ENCODE assay signal across 29 cellular contexts in the genomic region with DNA sequence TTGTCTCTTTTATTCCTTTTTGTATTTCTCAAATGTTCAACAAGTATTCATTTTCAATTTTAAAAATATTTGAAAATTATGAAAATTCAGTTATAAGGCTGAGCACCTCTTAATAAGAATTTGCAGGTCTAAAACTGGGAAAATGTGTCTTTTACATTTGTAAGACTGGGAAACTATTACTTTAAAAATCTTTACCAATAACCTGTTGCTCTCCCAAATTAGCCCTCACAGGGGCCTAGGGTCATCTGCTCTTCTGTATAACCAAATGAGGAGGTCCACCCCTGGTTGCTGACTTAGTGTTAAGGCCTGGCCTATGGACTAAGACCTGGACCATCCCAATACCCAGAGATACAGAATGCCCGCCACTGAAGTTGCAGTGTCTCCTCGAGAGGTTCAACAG.
"Had no signal": no experiment of that assay in that cellular context is flagged by ENCODE, and none has a peak within 500 bp of the region (broad histone marks: within the 10 kb centered on the region; RNA-seq: fewer than 3 reads in every experiment).

No MANE protein-coding gene starts in this region.

- H3K9me3 Mint-ChIP-seq: stimulated activated memory B cell treated with anti-CD40 and anti-IgM and Interleukin-4, amounts not matched to agents 10 μg/mL and 1 μg/mL and 100 μg/mL, for 72 hours; type B pancreatic cell had no signal

- H3K27ac ChIP-seq: stomach, suprapubic skin, testis, thoracic aorta, thyroid gland, tibial artery, tibial nerve, transverse colon, upper lobe of left lung, upper lobe of right lung, uterus, vagina had no signal

- DNase-seq: stimulated activated CD4-positive, alpha-beta T cell treated with anti-CD3 and anti-CD28 coated beads, Interleukin-2, amount 100 ng/mL, for 48 hours; stimulated activated CD4-positive, alpha-beta T cell treated with anti-CD3 and anti-CD28 coated beads, Interleukin-4, amount 100 ng/mL, for 1 hour; stimulated activated CD4-positive, alpha-beta T cell treated with anti-CD3 and anti-CD28 coated beads, Interleukin-4, amount 100 ng/mL, for 24 hours; stimulated activated CD4-positive, alpha-beta T cell treated with anti-CD3 and anti-CD28 coated beads, Interleukin-4, amount 100 ng/mL, for 4 hours; stimulated activated CD8-positive, alpha-beta memory T cell treated with anti-CD3 and anti-CD28 coated beads, Interleukin-4, amount 100 ng/mL, for 48 hours; stimulated activated naive B cell treated with anti-CD40 and anti-IgM and Interleukin-4, amounts not matched to agents 10 μg/mL and 1 μg/mL and 100 μg/mL, for 72 hours; stimulated activated naive CD4-positive, alpha-beta T cell; stimulated activated naive CD4-positive, alpha-beta T cell treated with Interleukin-2 at 50 U/mL for 16 hours; stimulated activated naive CD8-positive, alpha-beta T cell treated with anti-CD3 and anti-CD28 coated beads, Interleukin-15, amount 100 ng/mL, for 72 hours; stimulated activated naive CD8-positive, alpha-beta T cell treated with anti-CD3 and anti-CD28 coated beads, Interleukin-15, Interleukin-2, amounts not matched to agents 100 U/mL and 50 U/mL, for 24 hours; stomach; substantia nigra; testis; thyroid gland; tibial artery; transverse colon; trophoblast cell; upper lobe of left lung; upper lobe of right lung; uterus had no signal

- H3K27me3 Mint-ChIP-seq: stimulated activated memory B cell treated with anti-CD40 and anti-IgM and Interleukin-4, amounts not matched to agents 10 μg/mL and 1 μg/mL and 100 μg/mL, for 72 hours; stimulated activated naive B cell treated with anti-CD40 and anti-IgM and Interleukin-4, amounts not matched to agents 10 μg/mL and 1 μg/mL and 100 μg/mL, for 72 hours; stimulated activated naive CD8-positive, alpha-beta T cell treated with anti-CD3 and anti-CD28 coated beads, Interleukin-15, amount 100 ng/mL, for 72 hours; stimulated activated naive CD8-positive, alpha-beta T cell treated with anti-CD3 and anti-CD28 coated beads, Interleukin-15, Interleukin-2, amounts not matched to agents 100 ng/mL and 50 ng/mL, for 24 hours; type B pancreatic cell had no signal

- H3K4me1 Mint-ChIP-seq: stimulated activated effector memory CD8-positive, alpha-beta T cell treated with anti-CD3 and anti-CD28 coated beads, Interleukin-12 subunit alpha, Interleukin-12 subunit beta, amount 100 ng/mL, for 72 hours; stimulated activated naive CD8-positive, alpha-beta T cell treated with anti-CD3 and anti-CD28 coated beads, Interleukin-15, amount 100 ng/mL, for 72 hours had no signal

- H3K27me3 ChIP-seq: stomach, suprapubic skin, testis, thyroid gland, tibial artery, tibial nerve, transverse colon, upper lobe of left lung, upper lobe of right lung, uterus, vagina had no signal

- ATAC-seq: stimulated activated effector memory CD8-positive, alpha-beta T cell treated with anti-CD3 and anti-CD28 coated beads, Interleukin-12 subunit alpha, Interleukin-12 subunit beta, amount 100 ng/mL, for 72 hours; stimulated activated memory B cell treated with anti-CD40 and anti-IgM and Interleukin-4, amounts not matched to agents 10 μg/mL and 1 μg/mL and 100 μg/mL, for 72 hours; stimulated activated naive B cell treated with anti-CD40 and anti-IgM and Interleukin-4, amounts not matched to agents 10 μg/mL and 1 μg/mL and 100 μg/mL, for 72 hours; stimulated activated naive CD8-positive, alpha-beta T cell treated with anti-CD3 and anti-CD28 coated beads, Interleukin-15, amount 100 ng/mL, for 72 hours; stimulated activated naive CD8-positive, alpha-beta T cell treated with anti-CD3 and anti-CD28 coated beads, Interleukin-15, Interleukin-2, amounts not matched to agents 100 U/mL and 50 U/mL, for 24 hours; upper lobe of right lung had no signal

- H3K36me3 Mint-ChIP-seq: stimulated activated effector memory CD8-positive, alpha-beta T cell treated with anti-CD3 and anti-CD28 coated beads, Interleukin-12 subunit alpha, Interleukin-12 subunit beta, amount 100 ng/mL, for 72 hours; stimulated activated memory B cell treated with anti-CD40 and anti-IgM and Interleukin-4, amounts not matched to agents 10 μg/mL and 1 μg/mL and 100 μg/mL, for 72 hours; stimulated activated naive B cell treated with anti-CD40 and anti-IgM and Interleukin-4, amounts not matched to agents 10 μg/mL and 1 μg/mL and 100 μg/mL, for 72 hours had no signal

- H3K4me3 ChIP-seq: stomach, suprapubic skin, testis, thoracic aorta, thyroid gland, tibial artery, tibial nerve, transverse colon, upper lobe of left lung, upper lobe of right lung, uterus, vagina had no signal

- H3K27ac Mint-ChIP-seq: stimulated activated effector memory CD8-positive, alpha-beta T cell treated with anti-CD3 and anti-CD28 coated beads, Interleukin-12 subunit alpha, Interleukin-12 subunit beta, amount 100 ng/mL, for 72 hours; stimulated activated memory B cell treated with anti-CD40 and anti-IgM and Interleukin-4, amounts not matched to agents 10 μg/mL and 1 μg/mL and 100 μg/mL, for 72 hours; stimulated activated naive B cell treated with anti-CD40 and anti-IgM and Interleukin-4, amounts not matched to agents 10 μg/mL and 1 μg/mL and 100 μg/mL, for 72 hours; stimulated activated naive CD8-positive, alpha-beta T cell treated with anti-CD3 and anti-CD28 coated beads, Interleukin-15, amount 100 ng/mL, for 72 hours; stimulated activated naive CD8-positive, alpha-beta T cell treated with anti-CD3 and anti-CD28 coated beads, Interleukin-15, Interleukin-2, amounts not matched to agents 100 ng/mL and 50 ng/mL, for 24 hours; type B pancreatic cell had no signal

- H3K4me1 ChIP-seq: stomach, suprapubic skin, testis, thyroid gland, upper lobe of left lung, upper lobe of right lung, uterus had no signal

- H3K4me3 Mint-ChIP-seq: stimulated activated effector memory CD8-positive, alpha-beta T cell treated with anti-CD3 and anti-CD28 coated beads, Interleukin-12 subunit alpha, Interleukin-12 subunit beta, amount 100 ng/mL, for 72 hours; stimulated activated memory B cell treated with anti-CD40 and anti-IgM and Interleukin-4, amounts not matched to agents 10 μg/mL and 1 μg/mL and 100 μg/mL, for 72 hours; stimulated activated naive B cell treated with anti-CD40 and anti-IgM and Interleukin-4, amounts not matched to agents 10 μg/mL and 1 μg/mL and 100 μg/mL, for 72 hours; stimulated activated naive CD8-positive, alpha-beta T cell treated with anti-CD3 and anti-CD28 coated beads, Interleukin-15, amount 100 ng/mL, for 72 hours; stimulated activated naive CD8-positive, alpha-beta T cell treated with anti-CD3 and anti-CD28 coated beads, Interleukin-15, Interleukin-2, amounts not matched to agents 100 ng/mL and 50 ng/mL, for 24 hours; type B pancreatic cell had no signal

- H3K9me3 ChIP-seq: stomach, suprapubic skin, testis, thoracic aorta, thyroid gland, tibial artery, tibial nerve, transverse colon, upper lobe of left lung, upper lobe of right lung, uterus, vagina had no signal

- H3K36me3 ChIP-seq: stomach, suprapubic skin, thoracic aorta, thyroid gland, tibial artery, tibial nerve, transverse colon, upper lobe of left lung, upper lobe of right lung, uterus, vagina had no signal

- FAIRE-seq: urothelium cell line had no signal
